In the genomic region with DNA sequence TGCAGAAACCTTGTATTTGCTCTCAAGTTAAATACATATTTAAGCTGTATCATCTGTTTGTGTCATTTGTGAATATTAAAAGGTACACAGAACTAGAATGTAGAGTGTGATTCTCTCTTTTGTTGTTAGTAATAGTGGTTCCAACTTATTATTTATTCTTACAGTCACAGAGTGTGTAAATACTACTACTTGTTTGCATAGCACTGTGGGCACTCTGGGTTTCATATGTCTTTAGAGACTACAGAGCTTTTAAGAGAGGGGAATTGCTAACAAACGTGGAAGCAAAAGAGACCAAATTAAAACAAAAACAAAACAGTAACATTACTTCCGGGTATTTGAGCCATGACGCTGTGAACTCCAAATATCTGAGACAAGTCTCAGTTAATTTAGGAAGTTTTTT, we compare ENCODE assay signal across 17 cellular contexts.
A peak's percentile ranks its signal among the peaks of the same experiment; 100 is the strongest.
DNase-seq lines count a peak whose midpoint lies in the region; ATAC-seq and TF ChIP-seq lines count a peak whose summit lies in the region.
"Had no signal": no experiment of that assay in that cellular context is flagged by ENCODE, and none has a peak within 500 bp of the region (broad histone marks: within the 10 kb centered on the region; RNA-seq: fewer than 3 reads in every experiment).

No MANE protein-coding gene starts in this region.

- H3K9ac ChIP-seq in ES-I3 (ENCODE audit: low read depth, low read length) (peak overlapping the region; percentile 12; the same call in 1 of the 2 replicates), fibroblast of lung (ENCODE audit: insufficient read depth, low read length) (no peak overlapping the region), neural progenitor cell (no peak overlapping the region)

- no peak overlapping the region for H3K27ac Mint-ChIP-seq in neural progenitor cell
- H3K27ac Mint-ChIP-seq: activated CD8-positive, alpha-beta T cell treated with anti-CD3 and anti-CD28 coated beads, Interleukin-2, amount 10 ng/mL, durations not matched to agents 7 days and 5 days had no signal

- WGBS in spleen, 5 donors, result 28 to 44% (median 41%) methylated on average over 3 of the region's 3 CpGs

- H3K27me3 Mint-ChIP-seq in neural progenitor cell (ENCODE audit: insufficient read depth, low read depth), result no peaks in the 10 kb centered on the region

- no peak overlapping the region for H3K27ac ChIP-seq in fibroblast of lung (ENCODE audit: insufficient read depth, low read length)
- peak overlapping the region; percentile 26 for H3K27ac ChIP-seq in neural progenitor cell
- H3K27ac ChIP-seq in spleen, result no peak overlapping the region
- H3K27ac ChIP-seq: epithelial cell of prostate, thoracic aorta, VCaP had no signal

- no peaks in the 10 kb centered on the region for H3K36me3 ChIP-seq in ES-I3 (ENCODE audit: insufficient read depth, low read length)
- no peaks in the 10 kb centered on the region for H3K36me3 ChIP-seq in fibroblast of lung (ENCODE audit: control insufficient read depth, insufficient read depth, low read length)
- no peaks in the 10 kb centered on the region for H3K36me3 ChIP-seq in neural progenitor cell
- no peaks in the 10 kb centered on the region for H3K36me3 ChIP-seq in spleen
- H3K36me3 ChIP-seq: BE2C, thoracic aorta had no signal

- H3K4me1 Mint-ChIP-seq in neural progenitor cell, result peaks cover 26% of the 10 kb centered on the region

- ATAC-seq in GM18502 (IDR thresholded peaks at IDR 0.05; ENCODE audit: poor library complexity, unreplicated experiment), result no peak
- ATAC-seq: activated CD8-positive, alpha-beta T cell treated with anti-CD3 and anti-CD28 coated beads, Interleukin-2, amount 10 ng/mL, durations not matched to agents 7 days and 5 days had no signal

- no peak for TF ChIP-seq POLR2A in spleen (IDR thresholded peaks at IDR 0.05)

- H3K4me3 ChIP-seq in fibroblast of lung (replicated peaks in 1 of 4; ENCODE audit: control extremely low read depth in 1 of 4, insufficient read depth in 1 of 4, low read depth in 3 of 4, low read length in 4 of 4), result no peak overlapping the region
- H3K4me3 ChIP-seq in neural progenitor cell, result peak overlapping the region; percentile 26
- no peak overlapping the region for H3K4me3 ChIP-seq in spleen
- H3K4me3 ChIP-seq: thoracic aorta had no signal

- no peak for TF ChIP-seq CTCF in fibroblast of lung (conservative IDR thresholded peaks at IDR 0.05 in 1 of 2, IDR thresholded peaks at IDR 0.05 in 1 of 2; ENCODE audit: low read depth in 1 of 2, low read length in 2 of 2)
- no peak for TF ChIP-seq CTCF in neural progenitor cell (IDR thresholded peaks at IDR 0.05)
- no peak for TF ChIP-seq CTCF in spleen (IDR thresholded peaks at IDR 0.05 in 8 of 11, conservative IDR thresholded peaks at IDR 0.05 in 3 of 11)

- no peaks in the 10 kb centered on the region for H3K79me2 ChIP-seq in fibroblast of lung (ENCODE audit: control insufficient read depth, insufficient read depth, low read length)
- H3K79me2 ChIP-seq in neural progenitor cell (ENCODE audit: low read depth), result no peaks in the 10 kb centered on the region

- H3K4me1 ChIP-seq in ES-I3 (ENCODE audit: insufficient read depth, low read length) (peaks cover 10% of the 10 kb centered on the region), fibroblast of lung (ENCODE audit: control insufficient read depth, extremely low read depth, insufficient read depth, low read length) (no peaks in the 10 kb centered on the region), neural progenitor cell (peaks cover 29% of the 10 kb centered on the region), spleen (no peaks in the 10 kb centered on the region)
- H3K4me1 ChIP-seq: BE2C had no signal

- H3K9me3 ChIP-seq in ES-I3 (ENCODE audit: control insufficient read depth, insufficient read depth, low read length) (no peaks in the 10 kb centered on the region), fibroblast of lung (ENCODE audit: control insufficient read depth, insufficient read depth, low read depth, low read length) (no peaks in the 10 kb centered on the region), neural progenitor cell (ENCODE audit: low read depth) (no peaks in the 10 kb centered on the region), spleen (no peaks in the 10 kb centered on the region)
- H3K9me3 ChIP-seq: BE2C, thoracic aorta had no signal

- H3K9me3 Mint-ChIP-seq in neural progenitor cell, result peaks cover 5% of the 10 kb centered on the region

- H3K4me3 Mint-ChIP-seq in neural progenitor cell, result peak overlapping the region; percentile 9
- H3K4me3 Mint-ChIP-seq: activated CD8-positive, alpha-beta T cell treated with anti-CD3 and anti-CD28 coated beads, Interleukin-2, amount 10 ng/mL, durations not matched to agents 7 days and 5 days had no signal

- H4K20me1 ChIP-seq in fibroblast of lung (ENCODE audit: control insufficient read depth, extremely low read depth, insufficient read depth, low read length), result no peaks in the 10 kb centered on the region
- no peaks in the 10 kb centered on the region for H4K20me1 ChIP-seq in neural progenitor cell (ENCODE audit: low read depth)

- peaks cover 17% of the 10 kb centered on the region for H3F3A ChIP-seq in neural progenitor cell (ENCODE audit: low read depth)

- DNase-seq in NCI-H748 (lab: John Stamatoyannopoulos, UW; ENCODE audit: unreplicated experiment), result peak; percentile 28
- DNase-seq in fibroblast of lung (ENCODE audit: low read depth in 2 of 2), result no peak
- no peak for DNase-seq in neural progenitor cell (ENCODE audit: low spot score)
- no peak for DNase-seq in stimulated activated CD4-positive, alpha-beta T cell treated with anti-CD3 and anti-CD28 coated beads, Interleukin-2, amount 100 ng/mL, for 48 hours
- no peak for DNase-seq in NK-92 (lab: John Stamatoyannopoulos, UW; ENCODE audit: unreplicated experiment)
- no peak for DNase-seq in spleen
- DNase-seq: activated CD8-positive, alpha-beta T cell treated with anti-CD3 and anti-CD28 coated beads, Interleukin-2, amount 10 ng/mL, durations not matched to agents 7 days and 5 days; BE2C; cerebellar nuclear complex; NCI-H2081 treated with DMSO at 0.1 percent for 48 hours; NCI-H82; T-helper 1 cell had no signal

- H3K4me2 ChIP-seq in fibroblast of lung (ENCODE audit: extremely low read depth, insufficient read depth, low read length), result peak overlapping the region; percentile 3
- peak overlapping the region; percentile 73 for H3K4me2 ChIP-seq in neural progenitor cell

- H3K27me3 ChIP-seq in fibroblast of lung (ENCODE audit: control insufficient read depth, insufficient read depth, low read length) (no peaks in the 10 kb centered on the region), neural progenitor cell (no peaks in the 10 kb centered on the region), spleen (replicated peaks in 1 of 7) (no peaks in the 10 kb centered on the region)
- H3K27me3 ChIP-seq: BE2C had no signal

- peak overlapping the region; percentile 57 for H2AFZ ChIP-seq in fibroblast of lung (ENCODE audit: low read length)
- H2AFZ ChIP-seq in neural progenitor cell (replicated peaks), result no peak overlapping the region

- intact Hi-C loops in spleen (cut with DNase I; ENCODE audit: low total_unique reads), result no loop called here

- H3K36me3 Mint-ChIP-seq in neural progenitor cell, result no peaks in the 10 kb centered on the region
